Comparison of ENCODE assay signal across 8 cellular contexts in genomic region chr13:45341799-45342584, GRCh38. TPM values are rescaled to one million over a fixed set of nuclear protein-coding genes. Genes with fewer than 3 reads are reported as not detected.
A peak's percentile ranks its signal among the peaks of the same experiment; 100 is the strongest.
DNase-seq lines count a peak whose midpoint lies in the region; ATAC-seq and TF ChIP-seq lines count a peak whose summit lies in the region.

No MANE protein-coding gene starts in this region.

- H3K27ac Mint-ChIP-seq in IgD-negative memory B cell (peak overlapping the region; percentile 96 to 100 (median 100)), progenitor cell of endocrine pancreas (peak overlapping the region; percentile 100)
- peak overlapping the region; percentile 95 for H3K27ac Mint-ChIP-seq in activated T-helper 17 cell treated with anti-CD3 and anti-CD28 coated beads, Interleukin-2, amount 50 U/mL, for 72 hours

- H3K36me3 Mint-ChIP-seq in IgD-negative memory B cell (no peaks in the 10 kb centered on the region), progenitor cell of endocrine pancreas (ENCODE audit: insufficient read depth) (peaks cover 30% of the 10 kb centered on the region)
- peaks cover 95% of the 10 kb centered on the region for H3K36me3 Mint-ChIP-seq in activated T-helper 17 cell treated with anti-CD3 and anti-CD28 coated beads, Interleukin-2, amount 50 U/mL, for 72 hours (ENCODE audit: low read depth)

- H3K4me1 Mint-ChIP-seq in IgD-negative memory B cell, result peaks cover 31 to 34% (median 32%) of the 10 kb centered on the region in 3 donors
- H3K4me1 Mint-ChIP-seq in activated T-helper 17 cell treated with anti-CD3 and anti-CD28 coated beads, Interleukin-2, amount 50 U/mL, for 72 hours, result peaks cover 17% of the 10 kb centered on the region
- peaks cover 24% of the 10 kb centered on the region for H3K4me1 Mint-ChIP-seq in progenitor cell of endocrine pancreas (ENCODE audit: low read depth)

- H3K4me3 ChIP-seq in BLaER1, result peak overlapping the region; percentile 91

- no peaks in the 10 kb centered on the region for H3K9me3 ChIP-seq in BLaER1

- H3K4me2 ChIP-seq in BLaER1, result peak overlapping the region; percentile 89

- TF ChIP-seq CTCF in progenitor cell of endocrine pancreas (IDR thresholded peaks at IDR 0.05; ENCODE audit: unreplicated experiment), result no peak

- peaks cover 58% of the 10 kb centered on the region for H3K36me3 ChIP-seq in BLaER1

- peak overlapping the region; percentile 85 for H3K27ac ChIP-seq in BLaER1

- H3K4me3 Mint-ChIP-seq in IgD-negative memory B cell (peak overlapping the region; percentile 94 to 100 (median 100)), progenitor cell of endocrine pancreas (ENCODE audit: low read depth) (peak overlapping the region; percentile 96)
- H3K4me3 Mint-ChIP-seq in activated T-helper 17 cell treated with anti-CD3 and anti-CD28 coated beads, Interleukin-2, amount 50 U/mL, for 72 hours, result peak overlapping the region; percentile 92

- H3K9me3 Mint-ChIP-seq in IgD-negative memory B cell (no peaks in the 10 kb centered on the region), progenitor cell of endocrine pancreas (ENCODE audit: low read depth) (no peaks in the 10 kb centered on the region)
- no peaks in the 10 kb centered on the region for H3K9me3 Mint-ChIP-seq in activated T-helper 17 cell treated with anti-CD3 and anti-CD28 coated beads, Interleukin-2, amount 50 U/mL, for 72 hours

- DNase-seq in cardiac septum (ENCODE audit: low spot score), result peak; percentile 66
- no peak for DNase-seq in progenitor cell of endocrine pancreas (ENCODE audit: low spot score, unreplicated experiment)
- DNase-seq in cortex of kidney (lab: John Stamatoyannopoulos, UW), result no peak
- no peak for DNase-seq in GDM1 (lab: John Stamatoyannopoulos, UW)

- ATAC-seq in activated T-helper 17 cell treated with anti-CD3 and anti-CD28 coated beads, Interleukin-2, amount 50 U/mL, for 72 hours (replicated peaks), result no peak
- ATAC-seq in GM18858 (IDR thresholded peaks at IDR 0.05; ENCODE audit: unreplicated experiment), result no peak

- intact Hi-C loops in cardiac septum (cut with DNase I), result loop anchor here (2.0 kb wide), 1 partner anchor 75 kb away; no protein-coding TSS in a partner anchor

- H3K9ac ChIP-seq in BLaER1, result peak overlapping the region; percentile 89

- no peaks in the 10 kb centered on the region for H3K27me3 ChIP-seq in BLaER1

- H4K20me1 ChIP-seq in BLaER1, result peaks cover 37% of the 10 kb centered on the region

- H3K27me3 Mint-ChIP-seq in IgD-negative memory B cell (peaks cover 2% of the 10 kb centered on the region), progenitor cell of endocrine pancreas (no peaks in the 10 kb centered on the region)
- no peaks in the 10 kb centered on the region for H3K27me3 Mint-ChIP-seq in activated T-helper 17 cell treated with anti-CD3 and anti-CD28 coated beads, Interleukin-2, amount 50 U/mL, for 72 hours

- peaks cover 40% of the 10 kb centered on the region for H3K4me1 ChIP-seq in BLaER1

RNA-seq across cellular contexts. Expression of gene TPT1, which starts 1.0 kb away (rescaled TPM):
- 2,561 TPM for polyA plus RNA-seq in IgD-negative memory B cell
- total RNA-seq in activated T-helper 17 cell treated with anti-CD3 and anti-CD28 coated beads, Interleukin-2, amount 50 U/mL, for 72 hours, result 1,000 to 10,000 TPM; 3,139 to 4,606 TPM
- total RNA-seq in cardiac septum (3,215 TPM), progenitor cell of endocrine pancreas (3,243 and 3,333 TPM in 2 replicates)
